ENCODE assay signal across 8 cellular contexts in the genomic region with DNA sequence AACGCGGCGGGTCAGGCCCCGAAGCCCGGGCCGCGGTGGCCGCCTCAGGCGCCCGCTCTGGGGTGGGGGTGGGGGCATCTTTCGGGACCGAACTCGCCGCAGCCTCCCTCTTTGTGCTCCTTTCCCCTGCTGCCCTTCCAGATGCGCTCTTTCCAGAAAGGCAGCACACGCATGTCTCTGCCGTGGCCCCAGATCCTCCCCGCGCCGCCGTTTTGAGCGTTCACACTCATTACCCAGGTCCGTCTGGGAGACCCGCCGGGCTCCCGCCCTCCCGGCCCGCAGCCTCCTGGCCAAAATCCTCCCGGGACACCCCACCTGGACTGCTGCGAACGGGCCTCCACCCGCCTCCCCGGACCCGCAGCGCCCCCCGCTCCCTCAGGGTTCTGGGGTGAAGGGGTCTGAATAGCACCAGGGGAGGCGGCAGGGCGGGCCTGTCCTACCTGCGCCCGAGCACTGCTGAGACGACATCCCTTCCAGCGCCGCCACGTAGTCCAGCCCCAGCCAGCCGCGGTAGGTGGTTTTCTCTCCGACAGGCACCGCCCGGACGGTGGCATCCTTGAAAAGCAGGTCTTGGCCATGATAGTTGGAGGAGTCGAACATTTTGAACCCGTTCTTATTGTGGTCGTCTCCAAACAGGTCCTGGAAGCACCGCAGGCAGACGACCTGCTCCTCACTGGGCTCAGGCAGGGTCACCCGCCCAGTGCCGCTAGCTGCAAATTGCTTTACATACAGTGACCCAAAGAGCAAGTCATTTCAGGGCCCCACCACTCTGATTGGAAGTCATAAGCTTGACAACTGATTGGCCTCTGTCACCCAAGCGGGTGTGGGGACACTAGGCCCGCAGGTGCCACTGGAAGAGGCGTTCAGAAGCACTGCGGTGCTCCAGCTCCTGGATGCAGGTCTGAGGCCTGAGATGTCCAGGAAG. TPM values are rescaled to one million over a fixed set of nuclear protein-coding genes. Genes with fewer than 3 reads are reported as not detected.
DNase-seq lines count a peak whose midpoint lies in the region; ATAC-seq and TF ChIP-seq lines count a peak whose summit lies in the region.

No MANE protein-coding gene starts in this region.

- TF ChIP-seq CTCF in right atrium auricular region (IDR thresholded peaks at IDR 0.05) = no peak

- H3K36me3 Mint-ChIP-seq in activated T-cell treated with anti-CD3 and anti-CD28 coated beads, Interleukin-2, amount 50 U/mL, for 72 hours (ENCODE audit: insufficient read depth in 2 of 2) = no peaks in the 10 kb centered on the region

- H3K27me3 ChIP-seq in BLaER1 (no peaks in the 10 kb centered on the region), right atrium auricular region (no peaks in the 10 kb centered on the region), skeletal muscle tissue (ENCODE audit: control insufficient read depth in 3 of 3, insufficient read depth in 3 of 3, low read length in 3 of 3) (no peaks in the 10 kb centered on the region)

- H3K4me3 ChIP-seq in BLaER1 (peak overlapping the region; percentile 65), right atrium auricular region (peak overlapping the region; percentile 50 to 72), skeletal muscle tissue (ENCODE audit: low read length in 3 of 3) (peak overlapping the region; percentile 41 to 65 (median 51))

- H3K4me1 Mint-ChIP-seq in activated T-cell treated with anti-CD3 and anti-CD28 coated beads, Interleukin-2, amount 50 U/mL, for 72 hours (ENCODE audit: low read depth) = peaks cover 14% of the 10 kb centered on the region

- no peaks in the 10 kb centered on the region for H4K20me1 ChIP-seq in BLaER1

- peak overlapping the region; percentile 82 to 83 for H3K4me3 Mint-ChIP-seq in activated T-cell treated with anti-CD3 and anti-CD28 coated beads, Interleukin-2, amount 50 U/mL, for 72 hours

- DNase-seq in NCI-H146 (lab: John Stamatoyannopoulos, UW) (peak; percentile 82), right atrium auricular region (ENCODE audit: low spot score) (no peak), CD1c-positive myeloid dendritic cell (ENCODE audit: extremely low spot score) (no peak), hippocampal formation (lab: John Stamatoyannopoulos, UW) (no peak)
- DNase-seq in activated T-cell treated with anti-CD3 and anti-CD28 coated beads, Interleukin-2, amount 50 U/mL, for 72 hours = peak; percentile 30 to 36

- H3K9me3 ChIP-seq in BLaER1 = no peaks in the 10 kb centered on the region
- H3K9me3 ChIP-seq in right atrium auricular region = no peaks in the 10 kb centered on the region
- no peaks in the 10 kb centered on the region for H3K9me3 ChIP-seq in skeletal muscle tissue (ENCODE audit: control insufficient read depth in 3 of 3, low read length in 3 of 3)

- H3K27me3 Mint-ChIP-seq in activated T-cell treated with anti-CD3 and anti-CD28 coated beads, Interleukin-2, amount 50 U/mL, for 72 hours (ENCODE audit: low read depth) = peaks cover 10% of the 10 kb centered on the region

- ATAC-seq in GM21381 (IDR thresholded peaks at IDR 0.05; ENCODE audit: unreplicated experiment) = peak; percentile 5
- peak; percentile 15 for ATAC-seq in activated T-cell treated with anti-CD3 and anti-CD28 coated beads, Interleukin-2, amount 50 U/mL, for 72 hours (replicated peaks in 1 of 2)

- H3K27ac ChIP-seq in BLaER1 (peak overlapping the region; percentile 84), right atrium auricular region (peak overlapping the region in 1 of 2 donors; percentile 53), skeletal muscle tissue (ENCODE audit: low read depth, low read length) (no peak overlapping the region)

- H3K4me2 ChIP-seq in BLaER1 = peak overlapping the region; percentile 93

- H3K36me3 ChIP-seq in BLaER1 (peaks cover 27% of the 10 kb centered on the region), right atrium auricular region (no peaks in the 10 kb centered on the region), skeletal muscle tissue (ENCODE audit: control insufficient read depth in 3 of 3, insufficient read depth in 3 of 3, low read length in 3 of 3) (no peaks in the 10 kb centered on the region)

- no peaks in the 10 kb centered on the region for H3K9me3 Mint-ChIP-seq in activated T-cell treated with anti-CD3 and anti-CD28 coated beads, Interleukin-2, amount 50 U/mL, for 72 hours

- H3K9ac ChIP-seq in BLaER1 = peak overlapping the region; percentile 71
- H3K9ac ChIP-seq in skeletal muscle tissue (ENCODE audit: low read depth in 1 of 3, low read length in 3 of 3) = peak overlapping the region in 2 of 3 donors; percentile 50 to 68

- H3K4me1 ChIP-seq in BLaER1 (peaks cover 61% of the 10 kb centered on the region), right atrium auricular region (peaks cover 0 to 18% of the 10 kb centered on the region in 2 donors), skeletal muscle tissue (ENCODE audit: control insufficient read depth in 3 of 3, insufficient read depth in 3 of 3, low read length in 3 of 3) (peaks cover 0 to 8% (median 4%) of the 10 kb centered on the region in 3 donors)

- peak overlapping the region; percentile 57 for H3K27ac Mint-ChIP-seq in activated T-cell treated with anti-CD3 and anti-CD28 coated beads, Interleukin-2, amount 50 U/mL, for 72 hours

RNA-seq across cellular contexts. Expression of a gene that starts 25.9 kb away (rescaled TPM):
- total RNA-seq in activated T-cell treated with anti-CD3 and anti-CD28 coated beads, Interleukin-2, amount 50 U/mL, for 72 hours = 1 to 10 TPM; 2.9 to 4.9 TPM
- total RNA-seq in right atrium auricular region (1 to 10 TPM; 3.1 to 6.7 TPM), skeletal muscle tissue (8.9 TPM)

RNA-seq across cellular contexts. Expression of a gene that starts 35.1 kb away (rescaled TPM):
- 1 to 10 TPM; 1.1 to 1.7 TPM for total RNA-seq in activated T-cell treated with anti-CD3 and anti-CD28 coated beads, Interleukin-2, amount 50 U/mL, for 72 hours
- total RNA-seq in right atrium auricular region = 1 to 10 TPM; 5.4 to 7.0 TPM
- 1.0 TPM for total RNA-seq in skeletal muscle tissue

Comparison
In these comparisons a context has a peak if more than half of its experiments do, and no peak if none do; other contexts are left out.
1. DNase-seq: peak in NCI-H146 (single experiment) and activated T-cell treated with anti-CD3 and anti-CD28 coated beads, Interleukin-2, amount 50 U/mL, for 72 hours (2 of 2); none in right atrium auricular region (single experiment), CD1c-positive myeloid dendritic cell (single experiment) and hippocampal formation (0 of 2).
2. Peak in every context shown above with its lines, with median percentiles within 50 percentile points of each other: H3K4me3 ChIP-seq.